In the genomic region with DNA sequence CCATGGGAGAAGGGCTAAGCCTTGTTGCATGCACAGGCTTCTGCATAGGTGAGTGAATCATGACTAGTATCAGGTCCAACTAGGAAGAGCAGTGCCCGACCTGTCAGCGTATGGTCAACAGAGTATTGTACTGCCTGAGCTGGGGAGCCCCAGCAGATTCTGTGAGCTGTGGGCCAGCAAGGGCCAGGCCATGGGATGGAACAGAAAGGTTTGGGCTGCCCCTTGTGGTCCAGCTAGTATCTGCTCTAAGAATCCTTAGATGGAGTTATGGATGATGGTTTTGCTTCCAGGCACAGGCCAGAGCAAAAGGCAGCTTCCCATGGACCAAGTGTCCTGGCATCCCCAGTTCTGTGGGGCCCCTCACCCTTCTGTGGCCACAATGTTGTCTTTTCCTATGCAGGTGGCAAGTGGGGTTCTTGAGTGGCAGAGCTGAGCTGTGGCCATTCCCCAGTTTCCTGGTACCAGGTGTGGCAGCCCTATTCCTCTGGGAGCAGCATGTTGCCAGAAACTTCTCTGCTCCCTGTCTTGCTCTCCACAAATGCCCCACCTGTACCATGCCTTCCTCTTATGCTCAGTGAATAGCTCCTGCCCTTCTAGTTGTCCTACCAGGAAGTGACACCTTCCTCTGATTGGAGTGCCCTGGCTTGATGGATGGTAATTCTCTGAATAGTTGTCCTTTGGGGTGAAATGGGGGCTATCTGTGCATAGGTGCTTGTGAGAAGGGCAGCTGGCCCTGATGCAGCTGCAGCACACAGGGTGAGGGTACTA, we compare ENCODE assay signal across 14 cellular contexts. TPM values are rescaled to one million over a fixed set of nuclear protein-coding genes. Genes with fewer than 3 reads are reported as not detected.
"Had no signal": no experiment of that assay in that cellular context is flagged by ENCODE, and none has a peak within 500 bp of the region (broad histone marks: within the 10 kb centered on the region; RNA-seq: fewer than 3 reads in every experiment).

No MANE protein-coding gene starts in this region.

RNA-seq across cellular contexts. Expression of a gene that starts 25.8 kb away (rescaled TPM):
- total RNA-seq: activated B cell treated with CpG ODN at 0.5 μM for 24 hours; activated CD4-positive, alpha-beta memory T cell treated with anti-CD3 and anti-CD28 coated beads for 36 hours; activated naive CD4-positive, alpha-beta T cell treated with anti-CD3 and anti-CD28 coated beads for 36 hours; activated naive CD4-positive, alpha-beta T cell treated with anti-CD3 and anti-CD28 coated beads, Interleukin-2, amount 50 U/mL, for 72 hours; activated T-cell treated with anti-CD3 and anti-CD28 coated beads, Interleukin-2, amount 50 U/mL, for 4 hours; activated T-helper 1 cell treated with anti-CD3 and anti-CD28 coated beads, Interleukin-12 subunit alpha, Interleukin-12 subunit beta, Interleukin-2, Interleukin-4 antibody, amounts not matched to agents 30 ng/mL and 10 ng/mL and 1 ng/mL, durations not matched to agents 14 hours and 24 hours and 36 hours; bronchial epithelial cell; MCF 10A; OCI-LY7; RPMI7951; T-cell; T-helper 17 cell had no signal
- polyA plus RNA-seq: adrenal gland, SK-N-SH had no signal
